ENCODE assay signal across 1 cellular context in the genomic region with DNA sequence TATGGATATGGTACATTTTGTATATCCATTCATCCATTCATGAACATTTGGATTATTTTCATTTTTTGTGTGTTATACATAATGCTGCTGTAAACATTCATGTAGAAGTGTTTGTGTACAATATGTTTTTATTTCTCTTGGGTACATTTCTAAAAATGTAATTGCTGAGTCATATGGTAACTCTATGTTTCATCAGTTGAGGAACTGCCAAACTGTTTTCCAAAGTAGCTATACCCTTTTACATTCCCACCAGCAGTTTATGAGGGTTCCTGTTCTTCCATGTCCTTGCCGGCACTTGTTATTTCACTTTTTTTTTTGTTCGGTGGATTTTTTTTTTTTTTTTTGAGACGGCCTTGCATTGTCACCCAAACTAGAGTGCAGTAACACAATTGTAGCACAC.
TF ChIP-seq lines count a peak whose summit lies in the region.

No MANE protein-coding gene starts in this region.

TF ChIP-seq in WTC11, 78 proteins besides CTCF, POLR2A, EP300 and RAD21 (continued from another document):
- no peak for TF ChIP-seq ERG (CRISPR knock-in tag; IDR thresholded peaks at IDR 0.05)
- no peak for TF ChIP-seq NFE2L1 (CRISPR knock-in tag; IDR thresholded peaks at IDR 0.05)
- TF ChIP-seq FOXJ3 (CRISPR knock-in tag; IDR thresholded peaks at IDR 0.05; ENCODE audit: borderline replicate concordance), result no peak
- no peak for TF ChIP-seq HMGA2 (CRISPR knock-in tag; IDR thresholded peaks at IDR 0.05)
- TF ChIP-seq OVOL2 (CRISPR knock-in tag; IDR thresholded peaks at IDR 0.05; ENCODE audit: borderline replicate concordance), result no peak
